Comparison of ENCODE assay signal across 2 cellular contexts in the genomic region with DNA sequence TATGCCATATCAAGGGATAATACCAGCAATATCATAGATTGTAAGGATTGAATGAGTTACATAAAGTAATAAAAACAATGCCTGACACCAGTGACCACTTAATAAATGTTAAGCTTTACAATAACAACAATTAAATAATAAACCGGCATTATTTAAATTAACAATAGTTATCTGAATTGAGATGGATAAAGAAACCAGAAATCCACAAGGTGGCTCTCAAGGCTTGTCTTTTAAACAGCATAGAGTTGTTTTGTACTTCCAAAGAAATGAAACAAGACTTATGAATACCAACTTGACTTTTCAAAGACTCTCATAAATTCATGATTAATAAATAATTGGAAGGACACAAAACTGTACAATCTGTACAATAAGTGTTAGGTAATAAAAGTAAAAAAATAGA.
TF ChIP-seq lines count a peak whose summit lies in the region.

No MANE protein-coding gene starts in this region.

TF ChIP-seq in A549, 52 proteins besides CTCF, POLR2A, EP300 and RAD21 (continued from another document):
- TF ChIP-seq BCL3 (IDR thresholded peaks at IDR 0.05): no peak
- no peak for TF ChIP-seq HEYL (CRISPR knock-in tag; IDR thresholded peaks at IDR 0.05)
- TF ChIP-seq RCOR1 (IDR thresholded peaks at IDR 0.05; ENCODE audit: low read depth, low read length): no peak
- TF ChIP-seq, protein P1, sequence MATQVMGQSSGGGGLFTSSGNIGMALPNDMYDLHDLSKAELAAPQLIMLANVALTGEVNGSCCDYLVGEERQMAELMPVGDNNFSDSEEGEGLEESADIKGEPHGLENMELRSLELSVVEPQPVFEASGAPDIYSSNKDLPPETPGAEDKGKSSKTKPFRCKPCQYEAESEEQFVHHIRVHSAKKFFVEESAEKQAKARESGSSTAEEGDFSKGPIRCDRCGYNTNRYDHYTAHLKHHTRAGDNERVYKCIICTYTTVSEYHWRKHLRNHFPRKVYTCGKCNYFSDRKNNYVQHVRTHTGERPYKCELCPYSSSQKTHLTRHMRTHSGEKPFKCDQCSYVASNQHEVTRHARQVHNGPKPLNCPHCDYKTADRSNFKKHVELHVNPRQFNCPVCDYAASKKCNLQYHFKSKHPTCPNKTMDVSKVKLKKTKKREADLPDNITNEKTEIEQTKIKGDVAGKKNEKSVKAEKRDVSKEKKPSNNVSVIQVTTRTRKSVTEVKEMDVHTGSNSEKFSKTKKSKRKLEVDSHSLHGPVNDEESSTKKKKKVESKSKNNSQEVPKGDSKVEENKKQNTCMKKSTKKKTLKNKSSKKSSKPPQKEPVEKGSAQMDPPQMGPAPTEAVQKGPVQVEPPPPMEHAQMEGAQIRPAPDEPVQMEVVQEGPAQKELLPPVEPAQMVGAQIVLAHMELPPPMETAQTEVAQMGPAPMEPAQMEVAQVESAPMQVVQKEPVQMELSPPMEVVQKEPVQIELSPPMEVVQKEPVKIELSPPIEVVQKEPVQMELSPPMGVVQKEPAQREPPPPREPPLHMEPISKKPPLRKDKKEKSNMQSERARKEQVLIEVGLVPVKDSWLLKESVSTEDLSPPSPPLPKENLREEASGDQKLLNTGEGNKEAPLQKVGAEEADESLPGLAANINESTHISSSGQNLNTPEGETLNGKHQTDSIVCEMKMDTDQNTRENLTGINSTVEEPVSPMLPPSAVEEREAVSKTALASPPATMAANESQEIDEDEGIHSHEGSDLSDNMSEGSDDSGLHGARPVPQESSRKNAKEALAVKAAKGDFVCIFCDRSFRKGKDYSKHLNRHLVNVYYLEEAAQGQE (IDR thresholded peaks at IDR 0.05): no peak
- TF ChIP-seq CBX8 (IDR thresholded peaks at IDR 0.05): no peak
- TF ChIP-seq HOXA7 (CRISPR knock-in tag; IDR thresholded peaks at IDR 0.05): no peak
- TF ChIP-seq CBX2 (IDR thresholded peaks at IDR 0.05; ENCODE audit: borderline replicate concordance, low read depth): no peak
- TF ChIP-seq BHLHE40 (IDR thresholded peaks at IDR 0.05; ENCODE audit: low read depth, low read length): no peak
- no peak for TF ChIP-seq GATA3 (IDR thresholded peaks at IDR 0.05; ENCODE audit: borderline replicate concordance)
- TF ChIP-seq EHF (CRISPR knock-in tag; IDR thresholded peaks at IDR 0.05): no peak
- TF ChIP-seq ESRRA (IDR thresholded peaks at IDR 0.05; ENCODE audit: borderline replicate concordance, low read length): no peak

TF ChIP-seq in K562, 482 proteins besides CTCF, POLR2A, EP300 and RAD21 (continued from another document):
- TF ChIP-seq ZNF318 (IDR thresholded peaks at IDR 0.05; ENCODE audit: borderline replicate concordance in 1 of 2, low read depth in 1 of 2): no peak
- TF ChIP-seq BRD4 (IDR thresholded peaks at IDR 0.05): no peak
- no peak for TF ChIP-seq HSF4 (CRISPR knock-in tag; IDR thresholded peaks at IDR 0.05; ENCODE audit: borderline replicate concordance)
- no peak for TF ChIP-seq ZNF197 (CRISPR knock-in tag; IDR thresholded peaks at IDR 0.05; ENCODE audit: low read depth)
- TF ChIP-seq E2F8 (IDR thresholded peaks at IDR 0.05; ENCODE audit: low read depth, partially characterized antibody): no peak
- TF ChIP-seq CREB3L1 (IDR thresholded peaks at IDR 0.05; ENCODE audit: borderline replicate concordance, low read depth): no peak
- TF ChIP-seq, protein P2, sequence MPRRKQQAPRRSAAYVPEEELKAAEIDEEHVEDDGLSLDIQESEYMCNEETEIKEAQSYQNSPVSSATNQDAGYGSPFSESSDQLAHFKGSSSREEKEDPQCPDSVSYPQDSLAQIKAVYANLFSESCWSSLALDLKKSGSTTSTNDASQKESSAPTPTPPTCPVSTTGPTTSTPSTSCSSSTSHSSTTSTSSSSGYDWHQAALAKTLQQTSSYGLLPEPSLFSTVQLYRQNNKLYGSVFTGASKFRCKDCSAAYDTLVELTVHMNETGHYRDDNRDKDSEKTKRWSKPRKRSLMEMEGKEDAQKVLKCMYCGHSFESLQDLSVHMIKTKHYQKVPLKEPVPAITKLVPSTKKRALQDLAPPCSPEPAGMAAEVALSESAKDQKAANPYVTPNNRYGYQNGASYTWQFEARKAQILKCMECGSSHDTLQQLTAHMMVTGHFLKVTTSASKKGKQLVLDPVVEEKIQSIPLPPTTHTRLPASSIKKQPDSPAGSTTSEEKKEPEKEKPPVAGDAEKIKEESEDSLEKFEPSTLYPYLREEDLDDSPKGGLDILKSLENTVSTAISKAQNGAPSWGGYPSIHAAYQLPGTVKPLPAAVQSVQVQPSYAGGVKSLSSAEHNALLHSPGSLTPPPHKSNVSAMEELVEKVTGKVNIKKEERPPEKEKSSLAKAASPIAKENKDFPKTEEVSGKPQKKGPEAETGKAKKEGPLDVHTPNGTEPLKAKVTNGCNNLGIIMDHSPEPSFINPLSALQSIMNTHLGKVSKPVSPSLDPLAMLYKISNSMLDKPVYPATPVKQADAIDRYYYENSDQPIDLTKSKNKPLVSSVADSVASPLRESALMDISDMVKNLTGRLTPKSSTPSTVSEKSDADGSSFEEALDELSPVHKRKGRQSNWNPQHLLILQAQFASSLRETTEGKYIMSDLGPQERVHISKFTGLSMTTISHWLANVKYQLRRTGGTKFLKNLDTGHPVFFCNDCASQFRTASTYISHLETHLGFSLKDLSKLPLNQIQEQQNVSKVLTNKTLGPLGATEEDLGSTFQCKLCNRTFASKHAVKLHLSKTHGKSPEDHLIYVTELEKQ (CRISPR knock-in tag; IDR thresholded peaks at IDR 0.05): no peak
- TF ChIP-seq ARID1B (IDR thresholded peaks at IDR 0.05): no peak
- no peak for TF ChIP-seq KLF1 (tag; IDR thresholded peaks at IDR 0.05)
- no peak for TF ChIP-seq NCOA6 (IDR thresholded peaks at IDR 0.05)
- TF ChIP-seq MTF1 (CRISPR knock-in tag; IDR thresholded peaks at IDR 0.05; ENCODE audit: borderline replicate concordance): no peak
- TF ChIP-seq EWSR1 (IDR thresholded peaks at IDR 0.05; ENCODE audit: borderline replicate concordance, low read depth, partially characterized antibody): no peak
